8 cellular contexts compared by ENCODE assay signal in the genomic region with DNA sequence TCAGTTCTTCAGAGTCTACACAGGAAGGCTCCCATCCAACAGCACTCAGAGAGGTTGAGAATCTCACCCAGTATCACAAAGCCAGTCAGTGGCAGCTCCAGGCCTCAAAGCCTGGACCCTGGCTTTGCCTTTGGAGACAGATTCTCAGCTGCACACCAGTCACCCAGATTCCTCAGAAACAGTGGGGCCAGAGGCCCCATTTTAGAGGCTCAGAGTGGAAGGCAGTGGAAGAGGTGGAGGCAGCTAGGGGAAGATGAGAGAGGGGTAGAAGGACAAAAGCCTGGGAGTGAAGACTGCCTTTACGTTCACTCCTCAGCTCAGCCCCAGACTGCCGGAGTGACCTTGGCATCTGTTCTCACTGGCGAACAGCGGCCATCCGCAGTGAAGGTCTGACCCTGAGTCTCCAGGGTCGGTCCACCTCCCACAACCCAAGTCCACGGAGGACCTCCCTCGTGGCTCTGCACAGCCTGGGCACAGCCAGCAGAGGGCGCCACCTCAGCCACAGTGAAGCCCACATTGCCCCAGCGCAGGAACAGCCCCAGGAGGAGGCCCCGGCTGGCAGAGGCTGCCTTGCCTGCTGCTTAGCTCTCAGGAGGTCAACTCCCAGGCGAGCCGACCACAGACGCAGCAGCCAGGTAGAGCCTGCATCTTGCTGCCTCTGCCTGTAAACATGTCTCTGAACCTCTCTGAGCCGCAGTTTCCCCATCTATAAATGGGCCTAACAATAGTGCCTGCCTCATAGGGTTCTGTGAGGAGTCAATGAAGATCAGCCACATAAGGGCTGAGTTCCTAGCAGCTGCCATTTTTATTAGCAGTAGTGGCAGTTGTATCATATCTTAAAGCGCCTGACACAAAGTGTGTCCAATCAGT. TPM values are rescaled to one million over a fixed set of nuclear protein-coding genes. Genes with fewer than 3 reads are reported as not detected.
DNase-seq lines count a peak whose midpoint lies in the region; ATAC-seq and FAIRE-seq lines count a peak whose summit lies in the region.

No MANE protein-coding gene starts in this region.

- no peak overlapping the region for H3K14ac ChIP-seq in trophoblast cell (ENCODE audit: low read length)

- H2AK5ac ChIP-seq in trophoblast cell (ENCODE audit: low read length): no peak overlapping the region

- H3K27me3 ChIP-seq in NT2/D1 (ENCODE audit: insufficient read depth, insufficient read length): peaks cover 7% of the 10 kb centered on the region
- H3K27me3 ChIP-seq in trophoblast cell (ENCODE audit: insufficient read depth, low read length): peaks cover 6% of the 10 kb centered on the region

- no peak overlapping the region for H3K4me2 ChIP-seq in trophoblast cell (ENCODE audit: low read length)

- no peak overlapping the region for H4K91ac ChIP-seq in trophoblast cell (ENCODE audit: low read depth, low read length)

- H3K4ac ChIP-seq in trophoblast cell (ENCODE audit: low read depth, low read length): no peak overlapping the region

- H3K9me3 ChIP-seq in NT2/D1 (ENCODE audit: insufficient read depth, low read length): no peaks in the 10 kb centered on the region
- peaks cover 2% of the 10 kb centered on the region for H3K9me3 ChIP-seq in trophoblast cell (ENCODE audit: insufficient read depth, low read depth, low read length)

- H3K9ac ChIP-seq in NT2/D1 (ENCODE audit: insufficient read length, low read depth): peak overlapping the region; percentile 59
- H3K9ac ChIP-seq in trophoblast cell (ENCODE audit: low read length): no peak overlapping the region

- peak; percentile 46 for FAIRE-seq in GM18507 (lab: Jason Lieb, UNC)

- H3K4me3 ChIP-seq in NT2/D1 (ENCODE audit: insufficient read length, low read depth) (no peak overlapping the region), trophoblast cell (ENCODE audit: low read depth, low read length) (no peak overlapping the region)

- WGBS in trophoblast cell (ENCODE audit: extremely low coverage, insufficient coverage, insufficient read length): no CpG with 5 or more reads among the region's 16 CpGs

- no peak for ATAC-seq in GM19455 (IDR thresholded peaks at IDR 0.05; ENCODE audit: unreplicated experiment)

- peaks cover 29% of the 10 kb centered on the region for H3K4me1 ChIP-seq in NT2/D1 (ENCODE audit: insufficient read depth, insufficient read length)
- no peaks in the 10 kb centered on the region for H3K4me1 ChIP-seq in trophoblast cell (ENCODE audit: control insufficient read depth in 1 of 2, insufficient read depth in 2 of 2, low read length in 2 of 2)

- no peak overlapping the region for H4K8ac ChIP-seq in trophoblast cell (ENCODE audit: low read depth, low read length)

- no peak overlapping the region for H4K12ac ChIP-seq in trophoblast cell (ENCODE audit: low read depth, low read length)

- H3K18ac ChIP-seq in trophoblast cell (ENCODE audit: low read length): no peak overlapping the region

- peak; percentile 31 to 34 for DNase-seq in AML-193 (lab: John Stamatoyannopoulos, UW)
- peak; percentile 44 for DNase-seq in GM18507 (ENCODE audit: extremely low spot score, insufficient read length, low read depth)
- no peak for DNase-seq in NT2/D1 (ENCODE audit: low read depth, low spot score)
- DNase-seq in activated T-helper 9 cell treated with anti-CD3 and anti-CD28 coated beads, Interleukin-2, amount 50 U/mL, for 16 hours (ENCODE audit: low read depth): peak; percentile 50
- DNase-seq in germinal center (ENCODE audit: low spot score): peak; percentile 82
- DNase-seq in trophoblast cell: peak in 1 of 2 donors; percentile 71
- no peak for DNase-seq in kidney glomerular epithelial cell (lab: John Stamatoyannopoulos, UW)

- H2AFZ ChIP-seq in trophoblast cell (ENCODE audit: insufficient read depth, low read length, poor library complexity): no peak overlapping the region

- no peak overlapping the region for H2BK120ac ChIP-seq in trophoblast cell (ENCODE audit: insufficient read depth, low read length, poor library complexity)

- H3K27ac ChIP-seq in trophoblast cell (ENCODE audit: low read depth, low read length): no peak overlapping the region

- H3K79me1 ChIP-seq in trophoblast cell (ENCODE audit: low read length): no peaks in the 10 kb centered on the region

- no peak overlapping the region for H3K23ac ChIP-seq in trophoblast cell (ENCODE audit: low read length)

- H3K79me2 ChIP-seq in trophoblast cell (ENCODE audit: control insufficient read depth, insufficient read depth, low read length, poor library complexity): no peaks in the 10 kb centered on the region

- H3K36me3 ChIP-seq in NT2/D1 (ENCODE audit: insufficient read depth, insufficient read length, low read length) (no peaks in the 10 kb centered on the region), trophoblast cell (ENCODE audit: control insufficient read depth in 1 of 2, insufficient read depth in 2 of 2, low read length in 2 of 2) (no peaks in the 10 kb centered on the region)

- no peak overlapping the region for H2BK5ac ChIP-seq in trophoblast cell (ENCODE audit: low read depth, low read length, poor library complexity)

- H2BK12ac ChIP-seq in trophoblast cell (ENCODE audit: low read length): peak overlapping the region; percentile 51

RNA-seq across cellular contexts. Expression of a gene that starts 5.9 kb away (rescaled TPM):
- 1.1 and 1.3 TPM in 2 replicates for polyA plus RNA-seq in trophoblast cell (2013)

RNA-seq across cellular contexts. Expression of a gene that starts 9.7 kb away (rescaled TPM):
- polyA plus RNA-seq in trophoblast cell (2013): 0.83 and 1.4 TPM in 2 replicates

RNA-seq across cellular contexts. Expression of a gene that starts 24.6 kb away (rescaled TPM):
- polyA plus RNA-seq in trophoblast cell (2013): 172 and 195 TPM in 2 replicates

RNA-seq across cellular contexts. Expression of a gene that starts 59.1 kb away (rescaled TPM):
- 12.7 and 13.0 TPM in 2 replicates for polyA plus RNA-seq in trophoblast cell (2013)

RNA-seq across cellular contexts. Expression of a gene that starts 59.4 kb away (rescaled TPM):
- polyA plus RNA-seq in trophoblast cell (2013): 86.3 and 88.7 TPM in 2 replicates

Comparison
In these comparisons a context has a peak if more than half of its experiments do, and no peak if none do; other contexts are left out.
1. DNase-seq: peak in AML-193 (2 of 2), GM18507 (single experiment), activated T-helper 9 cell treated with anti-CD3 and anti-CD28 coated beads, Interleukin-2, amount 50 U/mL, for 16 hours (single experiment) and germinal center (single experiment); none in NT2/D1 (single experiment) and kidney glomerular epithelial cell (single experiment).